In the genomic region with DNA sequence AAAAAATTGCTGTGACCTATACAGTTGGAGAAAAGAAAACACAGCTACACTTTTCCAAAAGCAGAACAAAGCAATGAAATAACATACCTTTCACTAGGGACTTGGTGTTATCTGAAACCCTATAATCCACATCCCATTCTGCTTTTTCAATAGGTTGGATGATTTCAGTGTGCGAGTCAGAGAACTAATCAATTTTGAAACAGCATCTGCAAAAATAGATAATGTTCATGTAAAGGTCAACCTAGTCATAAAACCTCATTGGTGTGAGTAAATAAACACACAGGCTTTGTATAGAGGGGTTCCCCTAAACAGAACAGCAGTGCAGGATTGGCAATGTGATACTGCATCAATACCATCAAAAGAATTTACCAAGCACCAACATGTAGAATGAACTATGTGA, we compare ENCODE assay signal across 16 cellular contexts.
"Had no signal": no experiment of that assay in that cellular context is flagged by ENCODE, and none has a peak within 500 bp of the region (broad histone marks: within the 10 kb centered on the region; RNA-seq: fewer than 3 reads in every experiment).

No MANE protein-coding gene starts in this region.

- DNase-seq: activated CD4-positive, alpha-beta memory T cell treated with anti-CD3 and anti-CD28 coated beads for 36 hours; activated CD4-positive, alpha-beta T cell treated with anti-CD3 and anti-CD28 coated beads for 48 hours; activated naive CD4-positive, alpha-beta T cell treated with anti-CD3 and anti-CD28 coated beads for 36 hours; activated T-cell treated with anti-CD3 and anti-CD28 coated beads, Interleukin-2, amount 50 U/mL, for 48 hours; cerebellar nuclear complex; gastrocnemius medialis; hypothalamus; left ventricle myocardium superior; mammary epithelial cell; midbrain; natural killer cell; retina; sigmoid colon; stimulated activated CD4-positive, alpha-beta T cell treated with anti-CD3 and anti-CD28 coated beads, Interleukin-15, amount 100 ng/mL, for 24 hours; stimulated activated naive B cell treated with anti-CD40 and anti-IgM and Interleukin-4, amounts not matched to agents 10 μg/mL and 1 μg/mL and 100 μg/mL, for 72 hours; upper lobe of left lung had no signal
